8 cellular contexts compared by ENCODE assay signal in the genomic region with DNA sequence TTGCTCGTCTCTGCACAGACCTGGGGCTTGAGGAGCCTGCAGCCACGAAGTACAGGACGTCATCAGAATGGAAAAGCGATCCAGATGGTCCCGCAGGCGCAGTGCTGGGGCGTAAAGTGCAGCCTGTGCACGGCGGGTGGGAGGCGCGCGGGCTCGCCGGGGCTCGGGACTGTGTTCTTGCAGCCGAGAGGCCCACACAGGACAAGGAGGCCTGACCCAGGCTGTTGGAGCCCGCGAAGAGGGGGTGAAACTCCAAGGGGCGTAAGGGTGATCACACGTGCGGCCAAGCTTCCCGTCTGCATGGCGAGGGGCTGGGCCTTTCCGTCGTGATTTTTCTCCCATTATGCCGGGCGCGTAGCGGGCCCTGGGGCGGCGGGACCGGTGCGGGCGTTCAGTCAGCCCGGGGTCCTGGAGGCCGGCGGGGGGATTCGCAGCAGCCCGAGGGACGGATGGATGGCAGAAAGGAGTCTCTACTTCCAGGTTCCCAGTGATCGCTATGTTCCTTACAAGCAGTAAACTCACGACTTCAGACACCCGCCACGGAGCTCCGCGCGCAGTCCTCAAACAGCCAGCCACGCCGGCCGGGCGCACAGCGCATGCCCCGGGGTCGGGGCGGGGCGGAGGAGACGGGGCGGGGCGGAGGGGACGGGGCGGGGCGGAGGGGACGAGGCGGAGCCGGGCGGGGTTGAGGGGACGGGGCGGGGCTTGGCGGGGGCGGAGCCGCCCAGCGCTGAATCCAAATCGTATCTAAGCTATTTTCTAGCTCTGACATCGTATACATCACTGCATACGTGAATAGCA.
DNase-seq lines count a peak whose midpoint lies in the region; ATAC-seq and TF ChIP-seq lines count a peak whose summit lies in the region.

No MANE protein-coding gene starts in this region.

- H3K4me1 ChIP-seq in vagina = peaks cover 24% of the 10 kb centered on the region

- TF ChIP-seq CTCF in AG09309 (IDR thresholded peaks at IDR 0.05; ENCODE audit: control insufficient read depth, insufficient read depth, low read depth, low read length, missing control alignments) (no peak), vagina (IDR thresholded peaks at IDR 0.05) (no peak)

- H3K27ac ChIP-seq in vagina = peak overlapping the region; percentile 78

- H3K36me3 ChIP-seq in vagina = no peaks in the 10 kb centered on the region

- peak in 1 of 2 donors; percentile 65 for TF ChIP-seq POLR2A in vagina (IDR thresholded peaks at IDR 0.05)

- H3K4me3 ChIP-seq in AG09309 (ENCODE audit: control insufficient read depth, low read depth, low read length) = peak overlapping the region; percentile 79
- H3K4me3 ChIP-seq in vagina = peak overlapping the region; percentile 67 to 87

- intact Hi-C loops in vagina (cut with DNase I) = loop anchor here (5.0 kb wide), 1 partner anchor 54 kb away; no protein-coding TSS in a partner anchor

- ATAC-seq in GM19438 (IDR thresholded peaks at IDR 0.05; ENCODE audit: low read depth, unreplicated experiment) = peak; percentile 84

- no peaks in the 10 kb centered on the region for H3K9me3 ChIP-seq in vagina

- DNase-seq in AG09309 (ENCODE audit: low read depth) (peak; percentile 63), NAMALWA (ENCODE audit: low spot score) (peak; percentile 50), T-helper 9 cell (peak; percentile 80), astrocyte of the hippocampus (ENCODE audit: low read depth, low spot score) (peak; percentile 90), hippocampal formation (lab: John Stamatoyannopoulos, UW) (peak; percentile 86 to 88), retina (peak; percentile 94), vagina (ENCODE audit: extremely low spot score in 2 of 2) (no peak)

- no peaks in the 10 kb centered on the region for H3K27me3 ChIP-seq in vagina

Comparison
In these comparisons a context has a peak if more than half of its experiments do, and no peak if none do; other contexts are left out.
1. DNase-seq: peak in AG09309 (single experiment), NAMALWA (single experiment), T-helper 9 cell (single experiment), astrocyte of the hippocampus (single experiment), hippocampal formation (2 of 2) and retina (single experiment); none in vagina (0 of 2).